In the genomic region with DNA sequence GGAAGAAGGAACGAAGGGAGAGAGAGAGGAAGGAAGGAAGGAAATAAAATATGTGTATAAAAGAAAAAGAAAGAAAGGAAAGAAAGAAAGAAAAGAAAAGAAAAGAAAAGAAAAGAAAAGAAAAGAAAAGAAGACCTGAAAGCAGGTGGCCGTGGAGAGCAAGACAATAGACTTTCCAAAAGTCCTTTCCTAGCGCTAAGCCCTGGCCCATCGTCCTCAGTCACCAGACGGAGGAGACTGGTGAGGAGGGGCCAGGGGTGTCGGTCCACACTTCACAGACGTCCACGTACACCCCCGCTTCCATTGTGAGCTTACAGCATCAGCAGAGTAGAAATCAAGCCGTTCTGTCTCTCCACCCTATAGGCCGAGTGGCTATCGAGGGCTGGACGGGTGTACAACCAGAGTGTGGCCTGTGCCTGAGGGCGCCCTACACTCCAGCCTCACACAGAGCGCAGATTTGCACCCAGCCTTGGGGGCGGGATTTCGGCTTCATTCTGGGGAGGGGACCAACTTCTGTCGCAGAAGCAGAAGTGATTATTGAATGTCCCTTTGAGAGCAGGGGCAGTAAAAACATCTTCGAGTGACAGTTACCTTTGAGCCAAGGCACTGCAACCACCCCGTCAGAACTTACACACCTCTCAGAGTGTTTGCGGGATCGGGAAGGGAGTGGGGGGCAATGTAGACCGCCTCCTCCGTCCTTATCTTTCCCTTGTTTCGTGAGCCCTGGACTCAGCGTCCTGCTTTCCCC, we compare ENCODE assay signal across 1 cellular context.
TF ChIP-seq lines count a peak whose summit lies in the region.

No MANE protein-coding gene starts in this region.

TF ChIP-seq in WTC11, 78 proteins besides CTCF, POLR2A, EP300 and RAD21 (continued from another document):
- TF ChIP-seq SMAD3 (CRISPR knock-in tag; IDR thresholded peaks at IDR 0.05; ENCODE audit: borderline replicate concordance) (no peak), NR1H2 (CRISPR knock-in tag; IDR thresholded peaks at IDR 0.05) (no peak), JAZF1 (CRISPR knock-in tag; IDR thresholded peaks at IDR 0.05) (no peak)
